8 cellular contexts compared by ENCODE assay signal in the genomic region with DNA sequence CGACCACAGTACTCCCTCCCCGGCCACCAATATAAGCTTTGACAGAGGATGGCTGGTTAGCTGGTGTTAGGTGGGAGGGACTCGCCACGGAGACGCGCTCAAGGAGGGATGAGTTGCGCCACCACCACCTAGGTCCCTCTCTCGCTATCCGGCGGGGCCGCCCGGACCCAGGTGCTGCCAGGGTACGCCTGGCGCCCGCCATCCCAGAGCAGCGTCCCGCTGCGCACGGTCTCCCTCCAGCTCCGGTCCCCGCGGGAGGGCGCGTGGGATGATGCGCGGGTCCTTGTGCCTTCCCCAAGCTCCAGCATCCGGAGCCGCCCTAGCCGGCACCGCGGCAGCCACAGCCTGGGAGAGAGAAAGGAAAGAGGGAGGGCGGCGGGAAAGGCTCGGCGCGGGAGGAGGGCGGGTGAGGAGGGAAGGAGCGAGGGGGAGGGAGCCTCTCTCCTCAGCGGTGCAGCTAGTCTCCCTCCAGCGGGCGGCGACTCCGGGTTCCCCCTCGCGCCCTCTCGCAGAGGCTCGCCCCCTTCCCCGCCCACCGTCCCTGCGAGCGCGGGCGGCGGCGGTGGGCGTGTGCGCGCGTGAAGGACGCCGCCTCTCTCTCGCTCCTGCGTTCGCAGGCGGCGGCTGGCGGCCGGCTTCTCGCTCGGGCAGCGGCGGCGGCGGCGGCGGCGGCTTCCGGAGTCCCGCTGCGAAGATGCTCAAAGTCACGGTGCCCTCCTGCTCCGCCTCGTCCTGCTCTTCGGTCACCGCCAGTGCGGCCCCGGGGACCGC. TPM values are rescaled to one million over a fixed set of nuclear protein-coding genes. Genes with fewer than 3 reads are reported as not detected.
DNase-seq lines count a peak whose midpoint lies in the region; ATAC-seq and TF ChIP-seq lines count a peak whose summit lies in the region.

CAMK4 (plus strand) TSS at position 595 of the 771 bp plus-strand sequence; CDS start at position 695, 100 bp downstream.

- no peaks in the 10 kb centered on the region for H3K36me3 ChIP-seq in endodermal cell (ENCODE audit: control insufficient read depth, insufficient read depth, low read length)

- H3K9me3 ChIP-seq in endodermal cell (ENCODE audit: control insufficient read depth, low read length): no peaks in the 10 kb centered on the region

- no peaks in the 10 kb centered on the region for H3K4me1 Mint-ChIP-seq in endodermal cell

- peaks cover 45% of the 10 kb centered on the region for H3K27me3 Mint-ChIP-seq in endodermal cell (ENCODE audit: insufficient read depth)

- peaks cover 36% of the 10 kb centered on the region for H3K27me3 ChIP-seq in endodermal cell (ENCODE audit: control insufficient read depth, insufficient read depth, low read length, poor library complexity, severe bottlenecking)

- no peak within 1 kb of the TSS for H3K27ac ChIP-seq in endodermal cell (ENCODE audit: low read depth, low read length)

- ATAC-seq in GM19023 (IDR thresholded peaks at IDR 0.05; ENCODE audit: unreplicated experiment): peak; percentile 77
- peak; percentile 70 for ATAC-seq in HG03159 (IDR thresholded peaks at IDR 0.05; ENCODE audit: unreplicated experiment)

- DNase-seq in AG10803 (ENCODE audit: low read depth): peak; percentile 50
- peak; percentile 57 for DNase-seq in NCI-H524 treated with DMSO at 0.1 percent for 48 hours (lab: John Stamatoyannopoulos, UW)
- DNase-seq in activated CD8-positive, alpha-beta memory T cell treated with anti-CD3 and anti-CD28 coated beads for 48 hours (ENCODE audit: low read depth in 2 of 3, low spot score in 2 of 3): peak in 2 of 3 experiments; percentile 25 to 53
- DNase-seq in endodermal cell: peak; percentile 92
- peak; percentile 68 for DNase-seq in midbrain (lab: John Stamatoyannopoulos, UW)
- DNase-seq in stimulated activated CD8-positive, alpha-beta memory T cell treated with anti-CD3 and anti-CD28 coated beads, Interleukin-2, amount 100 ng/mL, for 48 hours (ENCODE audit: low read depth in 2 of 2): peak; percentile 36 to 66

- no peak within 1 kb of the TSS for H3K9ac ChIP-seq in endodermal cell (ENCODE audit: extremely low read depth, low read length, poor library complexity, severe bottlenecking)

- H3K4me3 ChIP-seq in AG10803 (ENCODE audit: low read length): peak within 1 kb of the TSS; percentile 62
- H3K4me3 ChIP-seq in endodermal cell (ENCODE audit: low read length): peak within 1 kb of the TSS; percentile 81

- H3K9me3 Mint-ChIP-seq in endodermal cell: no peaks in the 10 kb centered on the region

- no peaks in the 10 kb centered on the region for H3K36me3 Mint-ChIP-seq in endodermal cell (ENCODE audit: low read depth)

- TF ChIP-seq CTCF in AG10803 (conservative IDR thresholded peaks at IDR 0.05; ENCODE audit: low read length) (peak; percentile 15), endodermal cell (conservative IDR thresholded peaks at IDR 0.05) (peak; percentile 50)

- no peak within 1 kb of the TSS for H3K27ac Mint-ChIP-seq in endodermal cell

- H3K4me3 Mint-ChIP-seq in endodermal cell: peak within 1 kb of the TSS; percentile 60

- 0% methylated on average over 7 to 88 of the region's 88 CpGs for WGBS in endodermal cell (ENCODE audit: insufficient coverage in 1 of 2, insufficient read length in 1 of 2), 2 experiments

- no peaks in the 10 kb centered on the region for H3K4me1 ChIP-seq in endodermal cell (ENCODE audit: control insufficient read depth, insufficient read depth, low read length)

RNA-seq across cellular contexts. Expression of gene CAMK4, which starts in this region (rescaled TPM):
- 1 to 10 TPM; 2.8 to 3.9 TPM for total RNA-seq in endodermal cell
- 3.8 TPM for polyA plus RNA-seq in endodermal cell (2013, experiment 1 of 2)
- 3.6 TPM for polyA plus RNA-seq in endodermal cell (2013, experiment 2 of 2)

Comparison
In these comparisons a context has a peak if more than half of its experiments do, and no peak if none do; other contexts are left out.
1. DNase-seq: peak in every context shown above with its lines; median percentile 92 in endodermal cell; 68 in midbrain; 57 in NCI-H524 treated with DMSO at 0.1 percent for 48 hours; 51 in stimulated activated CD8-positive, alpha-beta memory T cell treated with anti-CD3 and anti-CD28 coated beads, Interleukin-2, amount 100 ng/mL, for 48 hours; 50 in AG10803; 39 in activated CD8-positive, alpha-beta memory T cell treated with anti-CD3 and anti-CD28 coated beads for 48 hours.